8 cellular contexts compared by ENCODE assay signal in genomic region chr1:21647431-21648373, GRCh38. TPM values are rescaled to one million over a fixed set of nuclear protein-coding genes. Genes with fewer than 3 reads are reported as not detected.
A peak's percentile ranks its signal among the peaks of the same experiment; 100 is the strongest.
DNase-seq lines count a peak whose midpoint lies in the region; TF ChIP-seq lines count a peak whose summit lies in the region.

No MANE protein-coding gene starts in this region.

- H4K20me1 ChIP-seq in MM.1S (ENCODE audit: insufficient read depth, low read length) = no peaks in the 10 kb centered on the region

- no peaks in the 10 kb centered on the region for H3K4me1 ChIP-seq in MM.1S (ENCODE audit: low read length)

- no peaks in the 10 kb centered on the region for H3K79me2 ChIP-seq in MM.1S (ENCODE audit: low read length)

- H2AFZ ChIP-seq in MM.1S (ENCODE audit: low read length) = no peak overlapping the region

- H3K9ac ChIP-seq in MM.1S (ENCODE audit: low read length) = no peak overlapping the region

- no peak overlapping the region for H3K4me3 ChIP-seq in GM12865 (ENCODE audit: low read depth, low read length)
- no peak overlapping the region for H3K4me3 ChIP-seq in MM.1S (ENCODE audit: low read length)
- no peak overlapping the region for H3K4me3 ChIP-seq in dorsolateral prefrontal cortex

- H3K27me3 ChIP-seq in MM.1S (replicated peaks; ENCODE audit: insufficient read depth, low read length) = peaks cover 41% of the 10 kb centered on the region
- H3K27me3 ChIP-seq in dorsolateral prefrontal cortex = no peaks in the 10 kb centered on the region

- no peaks in the 10 kb centered on the region for H3K36me3 ChIP-seq in MM.1S (replicated peaks; ENCODE audit: insufficient read depth, low read length)

- DNase-seq in GM12865 (ENCODE audit: low read depth) = peak; percentile 47
- peak; percentile 57 for DNase-seq in MM.1S
- peak; percentile 83 for DNase-seq in astrocyte of the hippocampus (ENCODE audit: low read depth, low spot score)
- DNase-seq in mucosa of gallbladder (ENCODE audit: low spot score) = peak; percentile 45
- no peak for DNase-seq in dorsolateral prefrontal cortex
- DNase-seq in DMS114 treated with DMSO at 0.1 percent for 48 hours (lab: John Stamatoyannopoulos, UW; ENCODE audit: unreplicated experiment) = no peak
- DNase-seq in ureter (ENCODE audit: low spot score) = no peak
- no peak for DNase-seq in putamen (ENCODE audit: low spot score)

- H3K9me3 ChIP-seq in MM.1S (replicated peaks; ENCODE audit: insufficient read depth, low read length) = no peaks in the 10 kb centered on the region

- 0 out of 2 replicates have a peak overlapping the region, but pooled peaks have one; percentile 26 for H3K4me2 ChIP-seq in MM.1S (ENCODE audit: low read depth, low read length)

- no peaks in the 10 kb centered on the region for H3F3A ChIP-seq in MM.1S (ENCODE audit: insufficient read depth, low read length)

- no peak overlapping the region for H3K27ac ChIP-seq in MM.1S (ENCODE audit: low read length)
- peak overlapping the region in 1 of 59 donors; percentile 5 for H3K27ac ChIP-seq in dorsolateral prefrontal cortex

- intact Hi-C loops in dorsolateral prefrontal cortex (cut with DNase I) = no loop called here

- no peak for TF ChIP-seq CTCF in GM12865 (IDR thresholded peaks at IDR 0.05; ENCODE audit: insufficient read depth, low read depth, low read length, missing control alignments)
- no peak for TF ChIP-seq CTCF in MM.1S (IDR thresholded peaks at IDR 0.05; ENCODE audit: low read length)
- no peak for TF ChIP-seq CTCF in dorsolateral prefrontal cortex (IDR thresholded peaks at IDR 0.05 in 54 of 56, conservative IDR thresholded peaks at IDR 0.05 in 2 of 56; ENCODE audit: low read depth in 1 of 56, partially characterized antibody in 56 of 56)

- H3K9me2 ChIP-seq in MM.1S (replicated peaks; ENCODE audit: insufficient read depth, low read length) = no peaks in the 10 kb centered on the region

RNA-seq across cellular contexts. Expression of gene RAP1GAP, which starts 21.5 kb away (rescaled TPM):
- 157 TPM for total RNA-seq in mucosa of gallbladder
- 100 to 1,000 TPM; 108 to 286 (median 187) TPM for total RNA-seq in dorsolateral prefrontal cortex
- total RNA-seq in ureter = 47.0 TPM

Comparison
In these comparisons a context has a peak if more than half of its experiments do, and no peak if none do; other contexts are left out.
1. DNase-seq: peak in GM12865 (single experiment), MM.1S (single experiment), astrocyte of the hippocampus (single experiment) and mucosa of gallbladder (single experiment); none in dorsolateral prefrontal cortex (0 of 10), DMS114 treated with DMSO at 0.1 percent for 48 hours (single experiment), ureter (single experiment) and putamen (single experiment).